1 cellular context compared by ENCODE assay signal in genomic region chr11:125350206-125351044, GRCh38.
TF ChIP-seq lines count a peak whose summit lies in the region.

No MANE protein-coding gene starts in this region.

TF ChIP-seq in GM23338, 12 proteins besides CTCF, POLR2A, EP300 and RAD21:
- TF ChIP-seq REST (IDR thresholded peaks at IDR 0.05; ENCODE audit: unreplicated experiment), result no peak
- TF ChIP-seq EZH2phosphoT487 (IDR thresholded peaks at IDR 0.05; ENCODE audit: unreplicated experiment), result no peak
- no peak for TF ChIP-seq NANOG (IDR thresholded peaks at IDR 0.05; ENCODE audit: borderline replicate concordance)
- TF ChIP-seq EZH2 (IDR thresholded peaks at IDR 0.05; ENCODE audit: low read depth, unreplicated experiment), result no peak
- no peak for TF ChIP-seq ZNF331 (CRISPR knock-in tag; IDR thresholded peaks at IDR 0.05; ENCODE audit: low read depth)
- no peak for TF ChIP-seq CREB1 (CRISPR knock-in tag; IDR thresholded peaks at IDR 0.05; ENCODE audit: low read depth)
- no peak for TF ChIP-seq ETS1 (IDR thresholded peaks at IDR 0.05)
- no peak for TF ChIP-seq STAT1 (IDR thresholded peaks at IDR 0.05; ENCODE audit: unreplicated experiment)
- TF ChIP-seq ZNF114 (CRISPR knock-in tag; IDR thresholded peaks at IDR 0.05), result no peak
- TF ChIP-seq ZNF462 (CRISPR knock-in tag; IDR thresholded peaks at IDR 0.05), result no peak
- no peak for TF ChIP-seq POLR2AphosphoS5 (IDR thresholded peaks at IDR 0.05; ENCODE audit: low read depth)
- no peak for TF ChIP-seq JUNB (IDR thresholded peaks at IDR 0.05; ENCODE audit: unreplicated experiment)
